Comparison of ENCODE assay signal across 21 cellular contexts in the genomic region with DNA sequence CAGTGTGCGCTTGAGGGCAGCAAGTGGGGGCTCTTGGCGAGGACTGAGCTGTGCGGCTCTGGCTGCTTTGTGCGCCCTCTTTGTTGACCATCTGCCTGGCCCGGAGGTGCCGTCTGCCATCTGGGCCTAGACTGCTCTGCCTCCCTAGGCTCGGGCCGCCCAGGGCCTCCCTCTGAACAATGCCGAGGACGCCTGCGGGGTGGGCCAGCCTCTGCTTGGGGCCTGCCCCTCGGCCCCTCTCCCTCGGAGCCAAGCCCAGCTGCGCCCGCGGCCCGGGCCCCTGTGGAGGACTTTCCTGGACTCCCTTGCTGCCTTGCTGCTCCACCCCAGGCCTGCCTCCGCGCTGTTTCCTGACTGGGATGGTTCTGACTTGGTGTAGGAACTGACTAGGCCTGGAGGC. TPM values are rescaled to one million over a fixed set of nuclear protein-coding genes. Genes with fewer than 3 reads are reported as not detected.
A peak's percentile ranks its signal among the peaks of the same experiment; 100 is the strongest.
DNase-seq lines count a peak whose midpoint lies in the region; ATAC-seq, FAIRE-seq and TF ChIP-seq lines count a peak whose summit lies in the region.
"Had no signal": no experiment of that assay in that cellular context is flagged by ENCODE, and none has a peak within 500 bp of the region (broad histone marks: within the 10 kb centered on the region; RNA-seq: fewer than 3 reads in every experiment).

No MANE protein-coding gene starts in this region.

- H3K4me2 ChIP-seq in H1 (ENCODE audit: insufficient read depth in 1 of 2, low read depth in 2 of 2, low read length in 2 of 2) = no peak overlapping the region
- H3K4me2 ChIP-seq: SK-N-SH had no signal

- no peak for TF ChIP-seq CTCF in H1 (IDR thresholded peaks at IDR 0.05; ENCODE audit: control extremely low read depth in 1 of 3, insufficient read depth in 1 of 3, low read depth in 1 of 3, low read length in 3 of 3)
- no peak for TF ChIP-seq CTCF in nephron progenitor cell (IDR thresholded peaks at IDR 0.05)
- TF ChIP-seq CTCF in GM20000 (IDR thresholded peaks at IDR 0.05; ENCODE audit: extremely low read depth, missing control alignments) = no peak

- no peak overlapping the region for H3K27ac Mint-ChIP-seq in stimulated activated naive CD8-positive, alpha-beta T cell treated with anti-CD3 and anti-CD28 coated beads, Interleukin-15, amount 100 ng/mL, for 72 hours
- peak overlapping the region; percentile 7 for H3K27ac Mint-ChIP-seq in nephron progenitor cell
- H3K27ac Mint-ChIP-seq: CD4-positive, CD25-positive, alpha-beta regulatory T cell had no signal

- H3K14ac ChIP-seq in H1 (ENCODE audit: insufficient read length) = no peak overlapping the region

- no peak overlapping the region for H3K4me3 Mint-ChIP-seq in stimulated activated naive CD8-positive, alpha-beta T cell treated with anti-CD3 and anti-CD28 coated beads, Interleukin-15, amount 100 ng/mL, for 72 hours
- H3K4me3 Mint-ChIP-seq in nephron progenitor cell = no peak overlapping the region
- H3K4me3 Mint-ChIP-seq: CD4-positive, CD25-positive, alpha-beta regulatory T cell had no signal

- no peak for DNase-seq in stimulated activated naive CD8-positive, alpha-beta T cell treated with anti-CD3 and anti-CD28 coated beads, Interleukin-15, amount 100 ng/mL, for 72 hours
- DNase-seq in stimulated activated naive CD8-positive, alpha-beta T cell treated with anti-CD3 and anti-CD28 coated beads, Interleukin-15, Interleukin-2, amounts not matched to agents 100 U/mL and 50 U/mL, for 24 hours = no peak
- DNase-seq in H1 (ENCODE audit: low read depth in 1 of 2, low spot score in 2 of 2) (no peak), nephron progenitor cell (no peak), NCI-H510A (lab: John Stamatoyannopoulos, UW) (no peak), GM20000 (ENCODE audit: low spot score) (no peak), dermis blood vessel endothelial cell (no peak)
- DNase-seq: BE2C; Caco-2; CD4-positive, CD25-positive, alpha-beta regulatory T cell; EL; HCEC 1CT; NCI-H1105 treated with DMSO at 0.1 percent for 48 hours; NCI-H1694 treated with DMSO at 0.1 percent for 48 hours; NCI-H82; OCI-M1; SHP77; SK-N-SH had no signal

- peak overlapping the region; percentile 7; the same call in 1 of the 2 replicates for H4K8ac ChIP-seq in H1 (ENCODE audit: extremely low read depth, insufficient read depth, low read length)

- no peaks in the 10 kb centered on the region for H3K79me1 ChIP-seq in H1 (ENCODE audit: low read depth, low read length)

- H3K56ac ChIP-seq in H1 (replicated peaks; ENCODE audit: insufficient read length, low read depth, low read length) = no peak overlapping the region

- H2BK12ac ChIP-seq in H1 (ENCODE audit: low read depth, low read length) = no peak overlapping the region

- no peaks in the 10 kb centered on the region for H3K36me3 Mint-ChIP-seq in nephron progenitor cell (ENCODE audit: low read depth)
- H3K36me3 Mint-ChIP-seq: CD4-positive, CD25-positive, alpha-beta regulatory T cell had no signal

- 95% methylated on average over 17 of the region's 19 CpGs; no CpG with 5 or more reads in 1 of the 2 experiments for WGBS in H1 (ENCODE audit: extremely low coverage in 1 of 2, insufficient coverage in 1 of 2, insufficient read length in 1 of 2, insufficient replicate concordance in 2 of 2, low coverage in 1 of 2, low lambda C conversion rate in 2 of 2, missing lambda C conversion rate in 1 of 2), 2 experiments

- TF ChIP-seq EP300 in H1 (IDR thresholded peaks at IDR 0.05; ENCODE audit: borderline replicate concordance in 1 of 2, low read depth in 2 of 2, low read length in 2 of 2) = no peak

- no peak overlapping the region for H3K23ac ChIP-seq in H1 (ENCODE audit: insufficient read length)

- no peak overlapping the region for H3K4ac ChIP-seq in H1 (replicated peaks; ENCODE audit: insufficient read length, low read depth, low read length)

- peak overlapping the region; percentile 81 for H2AFZ ChIP-seq in H1 (ENCODE audit: low read length)

- no peak overlapping the region for H3K27ac ChIP-seq in H1 (ENCODE audit: low read depth, low read length)

- no peaks in the 10 kb centered on the region for H3K23me2 ChIP-seq in H1 (ENCODE audit: low read depth, low read length)

- no peaks in the 10 kb centered on the region for H3K27me3 ChIP-seq in H1 (replicated peaks in 1 of 4; ENCODE audit: control insufficient read depth in 3 of 4, extremely low read depth in 1 of 4, insufficient read depth in 3 of 4, low read length in 3 of 4)
- H3K27me3 ChIP-seq: BE2C had no signal

- TF ChIP-seq RAD21 in H1 (IDR thresholded peaks at IDR 0.05 in 1 of 2, conservative IDR thresholded peaks at IDR 0.05 in 1 of 2; ENCODE audit: low read depth in 2 of 2, low read length in 2 of 2) = no peak

- CTCF ChIA-PET in H1 (lab: Charles Lee; ENCODE audit: partially characterized antibody) = interaction anchor here (0.7 to 11.3 kb wide), 4 partner anchors 19 to 173 kb away, joined by 3 to 123 read pairs (median 4); no protein-coding TSS in a partner anchor

- H2BK20ac ChIP-seq in H1 (ENCODE audit: low read length) = no peak overlapping the region

- ATAC-seq in stimulated activated naive CD8-positive, alpha-beta T cell treated with anti-CD3 and anti-CD28 coated beads, Interleukin-15, amount 100 ng/mL, for 72 hours = peak; percentile 41
- ATAC-seq in stimulated activated naive CD8-positive, alpha-beta T cell treated with anti-CD3 and anti-CD28 coated beads, Interleukin-15, Interleukin-2, amounts not matched to agents 100 U/mL and 50 U/mL, for 24 hours = no peak
- ATAC-seq: K562 had no signal

- H2BK120ac ChIP-seq in H1 (replicated peaks; ENCODE audit: low read depth, low read length) = no peak overlapping the region

- H3K4me3 ChIP-seq in H1 (ENCODE audit: extremely low read depth in 1 of 4, insufficient read depth in 2 of 4, low read depth in 3 of 4, low read length in 4 of 4) = no peak overlapping the region
- H3K4me3 ChIP-seq: K562 had no signal

- no peaks in the 10 kb centered on the region for H3K9me3 ChIP-seq in H1 (ENCODE audit: insufficient read depth in 2 of 2, low read depth in 1 of 2, low read length in 1 of 2)
- H3K9me3 ChIP-seq: BE2C, Caco-2, SK-N-SH had no signal

- no peak overlapping the region for H3K18ac ChIP-seq in H1 (ENCODE audit: extremely low read depth, low read length)

- no peak overlapping the region for H2AK5ac ChIP-seq in H1 (ENCODE audit: low read depth, low read length)

- H4K91ac ChIP-seq in H1 (replicated peaks; ENCODE audit: insufficient read length, low read length) = no peak overlapping the region

- H3K36me3 ChIP-seq in H1 (ENCODE audit: control insufficient read depth in 2 of 4, insufficient read depth in 4 of 4, low read length in 3 of 4) = no peaks in the 10 kb centered on the region
- H3K36me3 ChIP-seq: BE2C had no signal

- H3K79me2 ChIP-seq in H1 (ENCODE audit: control insufficient read depth in 1 of 2, insufficient read depth in 2 of 2, low read length in 2 of 2) = no peaks in the 10 kb centered on the region

- H3K4me1 Mint-ChIP-seq in stimulated activated naive CD8-positive, alpha-beta T cell treated with anti-CD3 and anti-CD28 coated beads, Interleukin-15, amount 100 ng/mL, for 72 hours = peaks cover 45% of the 10 kb centered on the region
- H3K4me1 Mint-ChIP-seq in nephron progenitor cell = no peaks in the 10 kb centered on the region

- H3K4me1 ChIP-seq in H1 (replicated peaks in 1 of 4; ENCODE audit: control insufficient read depth in 3 of 4, insufficient read depth in 4 of 4, low read length in 3 of 4) = peaks cover 0 to 4% (median 0%) of the 10 kb centered on the region in 4 experiments; a peak in 1 of 7 replicates
- H3K4me1 ChIP-seq: BE2C, Caco-2 had no signal

- no peak overlapping the region for H4K5ac ChIP-seq in H1 (ENCODE audit: insufficient read length, low read depth, low read length)

- no peak for TF ChIP-seq POLR2A in H1 (IDR thresholded peaks at IDR 0.05; ENCODE audit: control extremely low read depth in 1 of 2, low read depth in 2 of 2, low read length in 2 of 2)

- H2BK5ac ChIP-seq in H1 (ENCODE audit: low read depth, low read length) = no peak overlapping the region

- no peak for FAIRE-seq in H1 (lab: Jason Lieb, UNC)
- FAIRE-seq: GM12891, K562 had no signal

- no peaks in the 10 kb centered on the region for H3K27me3 Mint-ChIP-seq in stimulated activated naive CD8-positive, alpha-beta T cell treated with anti-CD3 and anti-CD28 coated beads, Interleukin-15, amount 100 ng/mL, for 72 hours
- peaks cover 11% of the 10 kb centered on the region for H3K27me3 Mint-ChIP-seq in nephron progenitor cell (ENCODE audit: low read depth, poor library complexity)

- no peak overlapping the region for H3K9ac ChIP-seq in H1 (replicated peaks in 1 of 4; ENCODE audit: extremely low read depth in 1 of 4, low read depth in 3 of 4, low read length in 3 of 4)
- H3K9ac ChIP-seq: SK-N-SH had no signal

- POLR2A ChIA-PET in H1 (lab: Charles Lee; ENCODE audit: partially characterized antibody) = no interaction called here

- H4K20me1 ChIP-seq in H1 (replicated peaks in 1 of 2; ENCODE audit: control insufficient read depth in 1 of 2, insufficient read depth in 2 of 2, low read length in 2 of 2) = no peaks in the 10 kb centered on the region

- H3K9me3 Mint-ChIP-seq in stimulated activated naive CD8-positive, alpha-beta T cell treated with anti-CD3 and anti-CD28 coated beads, Interleukin-15, amount 100 ng/mL, for 72 hours = peaks cover 0 to 8% of the 10 kb centered on the region in 2 donors
- peaks cover 7% of the 10 kb centered on the region for H3K9me3 Mint-ChIP-seq in nephron progenitor cell

- no peak overlapping the region for H2BK15ac ChIP-seq in H1 (ENCODE audit: low read length)

TF ChIP-seq in H1, 55 proteins besides CTCF, POLR2A, EP300 and RAD21 (continues in another document):
- TF ChIP-seq POU5F1 (IDR thresholded peaks at IDR 0.05; ENCODE audit: low read depth, low read length) = no peak
- TF ChIP-seq RFX5 (IDR thresholded peaks at IDR 0.05; ENCODE audit: borderline replicate concordance, low read depth, low read length) = no peak
- TF ChIP-seq GABPA (IDR thresholded peaks at IDR 0.05; ENCODE audit: borderline replicate concordance, insufficient read depth, low read length) = no peak
- no peak for TF ChIP-seq NRF1 (IDR thresholded peaks at IDR 0.05; ENCODE audit: low read depth, low read length)
- TF ChIP-seq NANOG (IDR thresholded peaks at IDR 0.05; ENCODE audit: insufficient read depth, low read depth, low read length, poor library complexity, severe bottlenecking) = no peak
- no peak for TF ChIP-seq KDM5A (IDR thresholded peaks at IDR 0.05; ENCODE audit: low read length)
- TF ChIP-seq HDAC2 (IDR thresholded peaks at IDR 0.05; ENCODE audit: borderline replicate concordance in 1 of 2, low read depth in 2 of 2, low read length in 2 of 2) = no peak

RNA-seq across cellular contexts. Expression of gene SPSB4, which starts 31.9 kb away (rescaled TPM):
- 17.2 and 18.1 TPM in 2 replicates for total RNA-seq in H1 (2021; fragmentation: NEBNext Ultra II Directional; extraction: Animal tissue kit (Norgen Biotek cat#: 25700))
- 15.1 and 17.6 TPM in 2 replicates for polyA plus RNA-seq in H1 (2011; rRNA removed)
- 16.5 TPM for polyA plus RNA-seq in H1 (2011; cell fraction: cytosol; rRNA removed)
- 15.4 TPM for polyA plus RNA-seq in H1 (2011; cell fraction: nucleus; rRNA removed)
- 16.7 to 20.2 TPM (median 19.5 TPM) in 4 replicates for polyA plus RNA-seq in H1 (2012, experiment 1 of 2)
- 30.9 TPM for polyA plus RNA-seq in H1 (2012, experiment 2 of 2)
- polyA plus RNA-seq in H1 (2013, experiment 1 of 2) = 12.7 TPM
- polyA plus RNA-seq in H1 (2013, experiment 2 of 2) = 13.3 TPM
- polyA minus RNA-seq in H1 (2011; rRNA and poly(A)+ RNA removed) = 12.9 and 17.0 TPM in 2 replicates
- 8.6 TPM for polyA minus RNA-seq in H1 (2011; cell fraction: cytosol; rRNA and poly(A)+ RNA removed)
- polyA minus RNA-seq in H1 (2011; cell fraction: nucleus; rRNA and poly(A)+ RNA removed) = 18.7 TPM
- 0.05 TPM in 1 of 2 replicates, not detected in the other for total RNA-seq in dermis blood vessel endothelial cell
- total RNA-seq: Caco-2; CD4-positive, CD25-positive, alpha-beta regulatory T cell; K562; RPMI7951 had no signal
- polyA plus RNA-seq: CD4-positive, CD25-positive, alpha-beta regulatory T cell; K562 had no signal

Comparison
In these comparisons a context has a peak if more than half of its experiments do, and no peak if none do; other contexts are left out.
1. RNA of gene SPSB4, which starts 31.9 kb away (total RNA-seq): 17.2 to 18.1 TPM in H1; 0.05 TPM in dermis blood vessel endothelial cell; every median in the first group is over 10 times any median in the second.